In the genomic region with DNA sequence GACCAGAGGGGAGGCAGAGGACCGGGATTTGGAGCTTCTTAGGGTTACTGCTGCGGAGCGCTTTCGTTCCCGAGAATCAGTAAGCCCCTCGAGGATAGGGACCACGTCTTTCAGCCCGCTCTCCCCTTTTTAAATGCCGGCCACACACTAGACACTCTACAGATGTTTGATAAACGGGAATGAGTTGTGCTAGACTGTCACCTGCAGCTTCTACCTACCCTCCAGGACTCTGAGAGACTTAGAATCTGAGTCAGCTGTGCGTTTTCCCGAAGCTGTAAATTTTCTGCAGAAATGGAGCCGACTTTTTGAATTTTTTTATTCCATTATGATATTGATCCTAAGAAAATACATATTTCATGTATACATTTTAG, we compare ENCODE assay signal across 8 cellular contexts. TPM values are rescaled to one million over a fixed set of nuclear protein-coding genes. Genes with fewer than 3 reads are reported as not detected.
DNase-seq lines count a peak whose midpoint lies in the region; ATAC-seq and TF ChIP-seq lines count a peak whose summit lies in the region.

No MANE protein-coding gene starts in this region.

- H3K4me1 ChIP-seq in duodenal mucosa (ENCODE audit: control insufficient read depth in 1 of 2, insufficient read depth in 2 of 2, low read length in 2 of 2): peaks cover 4 to 16% of the 10 kb centered on the region in 2 donors

- H3K36me3 ChIP-seq in duodenal mucosa (ENCODE audit: control insufficient read depth in 1 of 2, insufficient read depth in 2 of 2, low read length in 2 of 2): no peaks in the 10 kb centered on the region

- no peaks in the 10 kb centered on the region for H3K27me3 ChIP-seq in duodenal mucosa (ENCODE audit: control insufficient read depth in 1 of 2, insufficient read depth in 2 of 2, low read length in 2 of 2)

- no peak overlapping the region for H3K27ac ChIP-seq in duodenal mucosa (ENCODE audit: low read depth, low read length)

- H3K27ac Mint-ChIP-seq in IgD-negative memory B cell (peak overlapping the region in 2 of 3 donors; percentile 43 to 67), osteocyte (ENCODE audit: unreplicated experiment) (peak overlapping the region; percentile 94)

- DNase-seq in osteocyte (ENCODE audit: extremely low spot score, unreplicated experiment) (no peak), OCI-M2 (lab: John Stamatoyannopoulos, UW; ENCODE audit: unreplicated experiment) (no peak), NCI-H69 (lab: John Stamatoyannopoulos, UW) (no peak)
- no peak for DNase-seq in activated CD8-positive, alpha-beta memory T cell treated with anti-CD3 and anti-CD28 coated beads, Interleukin-2, amount 50 U/mL, for 4 hours

- peak overlapping the region; percentile 58 for H3K4me3 ChIP-seq in GM08714 (ENCODE audit: low read length)
- H3K4me3 ChIP-seq in duodenal mucosa (ENCODE audit: low read depth in 1 of 2, low read length in 2 of 2): peak overlapping the region; percentile 88 to 100

- H3K36me3 Mint-ChIP-seq in IgD-negative memory B cell: peaks cover 2% of the 10 kb centered on the region
- H3K36me3 Mint-ChIP-seq in osteocyte (ENCODE audit: unreplicated experiment): no peaks in the 10 kb centered on the region

- H3K4me1 Mint-ChIP-seq in IgD-negative memory B cell (peaks cover 2 to 18% (median 13%) of the 10 kb centered on the region in 3 donors), osteocyte (ENCODE audit: unreplicated experiment) (peaks cover 11% of the 10 kb centered on the region)

- no peaks in the 10 kb centered on the region for H3K9me3 ChIP-seq in duodenal mucosa (ENCODE audit: control insufficient read depth in 1 of 2, low read length in 2 of 2)

- H3K27me3 Mint-ChIP-seq in IgD-negative memory B cell (no peaks in the 10 kb centered on the region), osteocyte (ENCODE audit: unreplicated experiment) (peaks cover 4% of the 10 kb centered on the region)

- H3K4me3 Mint-ChIP-seq in IgD-negative memory B cell (peak overlapping the region; percentile 87 to 97 (median 94)), osteocyte (ENCODE audit: unreplicated experiment) (peak overlapping the region; percentile 93)

- H3K9ac ChIP-seq in duodenal mucosa (ENCODE audit: low read depth in 1 of 2, low read length in 2 of 2): peak overlapping the region; percentile 73

- ATAC-seq in GM21526 (IDR thresholded peaks at IDR 0.05; ENCODE audit: low FRiP score, unreplicated experiment): peak; percentile 28

- no peak for TF ChIP-seq CTCF in osteocyte (IDR thresholded peaks at IDR 0.05)

- H3K9me3 Mint-ChIP-seq in IgD-negative memory B cell (peaks cover 0 to 2% (median 0%) of the 10 kb centered on the region in 3 donors), osteocyte (ENCODE audit: unreplicated experiment) (no peaks in the 10 kb centered on the region)

RNA-seq across cellular contexts. Expression of a gene that starts 0.7 kb away (rescaled TPM):
- polyA plus RNA-seq in IgD-negative memory B cell: 0.18 TPM
- 4.5 and 5.4 TPM in 2 replicates for total RNA-seq in osteocyte

RNA-seq across cellular contexts. Expression of a gene that starts 42.7 kb away (rescaled TPM):
- polyA plus RNA-seq in IgD-negative memory B cell: 112 TPM
- 77.5 and 78.1 TPM in 2 replicates for total RNA-seq in osteocyte
